Comparison of ENCODE assay signal across 15 cellular contexts in the genomic region with DNA sequence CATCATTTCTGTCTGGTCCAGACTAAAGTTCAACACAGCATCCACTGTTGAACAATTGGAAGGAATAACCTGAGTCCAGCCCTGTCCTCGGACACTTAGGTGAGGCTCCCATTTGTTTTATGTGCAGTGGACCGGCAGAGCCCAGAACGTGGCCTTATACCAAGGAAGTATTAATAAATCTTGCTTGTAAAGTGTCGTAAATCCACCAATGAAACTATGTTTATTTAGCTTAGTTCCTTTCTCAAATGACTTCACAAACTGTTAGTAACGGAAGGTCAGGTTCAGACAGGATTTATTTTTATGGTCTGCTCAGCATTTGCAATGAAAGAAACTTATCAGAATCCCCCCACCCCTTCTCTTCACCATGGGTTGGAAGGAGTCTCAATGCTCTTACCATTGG.
A peak's percentile ranks its signal among the peaks of the same experiment; 100 is the strongest.
DNase-seq lines count a peak whose midpoint lies in the region; ATAC-seq, FAIRE-seq and TF ChIP-seq lines count a peak whose summit lies in the region.
"Had no signal": no experiment of that assay in that cellular context is flagged by ENCODE, and none has a peak within 500 bp of the region (broad histone marks: within the 10 kb centered on the region; RNA-seq: fewer than 3 reads in every experiment).

No MANE protein-coding gene starts in this region.

- FAIRE-seq in GM12892 (lab: Jason Lieb, UNC), result peak; percentile 69
- FAIRE-seq: H54 had no signal

- no peak overlapping the region for H2AK9ac ChIP-seq in IMR-90 (replicated peaks; ENCODE audit: low read depth, low read length, poor library complexity)

- no peak overlapping the region for H3K56ac ChIP-seq in IMR-90 (ENCODE audit: extremely low read depth, insufficient read depth, low read length)

- no peak overlapping the region for H2AK5ac ChIP-seq in IMR-90 (ENCODE audit: low read depth, low read length)

- no peak overlapping the region for H3K23ac ChIP-seq in IMR-90 (ENCODE audit: low read depth, low read length)

- DNase-seq in GM12892 (ENCODE audit: insufficient read length), result no peak
- DNase-seq in IMR-90, result no peak
- DNase-seq in left kidney (ENCODE audit: low read depth, low spot score), result peak; percentile 70
- no peak for DNase-seq in prostate gland (ENCODE audit: low spot score)
- DNase-seq in stomach, result no peak
- DNase-seq: 8988T; AML-193; CD8-positive, alpha-beta memory T cell; DMS53; GF-D8 had no signal

- no peak overlapping the region for H3K4me3 ChIP-seq in IMR-90 (ENCODE audit: insufficient read depth, low read depth, low read length)
- H3K4me3 ChIP-seq in prostate gland, result no peak overlapping the region
- no peak overlapping the region for H3K4me3 ChIP-seq in stomach
- H3K4me3 ChIP-seq: BLaER1 had no signal

- peaks cover 8% of the 10 kb centered on the region for H3K4me1 ChIP-seq in IMR-90 (ENCODE audit: control insufficient read depth, insufficient read depth, low read length)
- H3K4me1 ChIP-seq in prostate gland (replicated peaks), result peaks cover 5% of the 10 kb centered on the region
- peaks cover 0 to 14% (median 0%) of the 10 kb centered on the region in 4 donors for H3K4me1 ChIP-seq in stomach
- H3K4me1 ChIP-seq: BLaER1 had no signal

- no peak for TF ChIP-seq EP300 in stomach (IDR thresholded peaks at IDR 0.05)

- WGBS in IMR-90 (ENCODE audit: extremely low coverage in 2 of 2, insufficient read length in 1 of 2), 2 experiments, result no CpG with 5 or more reads among the region's 5 CpGs
- WGBS in prostate gland, result 8% methylated on average over 5 of the region's 5 CpGs
- WGBS in stomach, 5 donors, result 70 to 79% (median 75%) methylated on average over 5 of the region's 5 CpGs

- no peak overlapping the region for H4K5ac ChIP-seq in IMR-90 (ENCODE audit: low read depth, low read length)

- H3K9ac ChIP-seq in IMR-90 (ENCODE audit: low read depth, low read length), result no peak overlapping the region
- H3K9ac ChIP-seq: BLaER1 had no signal

- TF ChIP-seq CTCF in IMR-90 (conservative IDR thresholded peaks at IDR 0.05; ENCODE audit: low read depth, low read length) (no peak), prostate gland (IDR thresholded peaks at IDR 0.05) (no peak), stomach (IDR thresholded peaks at IDR 0.05) (no peak)

- no peak overlapping the region for H4K8ac ChIP-seq in IMR-90 (ENCODE audit: low read depth in 2 of 2, low read length in 2 of 2)

- intact Hi-C loops in IMR-90 (cut with micrococcal nuclease) (no loop called here), prostate gland (cut with DNase I) (no loop called here), stomach (cut with DNase I; ENCODE audit: low total_unique reads) (no loop called here)

- H3K9me1 ChIP-seq in IMR-90 (ENCODE audit: insufficient read depth, low read length), result no peaks in the 10 kb centered on the region

- TF ChIP-seq POLR2A in GM12892 (IDR thresholded peaks at IDR 0.05; ENCODE audit: low read depth, low read length) (no peak), IMR-90 (IDR thresholded peaks at IDR 0.05; ENCODE audit: low read depth, low read length) (no peak), prostate gland (IDR thresholded peaks at IDR 0.05) (no peak), stomach (IDR thresholded peaks at IDR 0.05) (no peak)

- H3K18ac ChIP-seq in IMR-90 (ENCODE audit: low read depth, low read length), result peak overlapping the region; percentile 81; the same call in 1 of the 2 replicates

- POLR2A ChIA-PET in IMR-90 (lab: Charles Lee; ENCODE audit: unreplicated experiment), result no interaction called here

- H3K27ac ChIP-seq in IMR-90 (ENCODE audit: insufficient read depth, low read length) (no peak overlapping the region), prostate gland (peak overlapping the region; percentile 48 to 56), stomach (no peak overlapping the region)
- H3K27ac ChIP-seq: BLaER1 had no signal

- peak overlapping the region; percentile 46 for H3K14ac ChIP-seq in IMR-90 (replicated peaks; ENCODE audit: low read depth, low read length)

- no peaks in the 10 kb centered on the region for H3K9me3 ChIP-seq in IMR-90 (ENCODE audit: control insufficient read depth, insufficient read depth, low read length)
- no peaks in the 10 kb centered on the region for H3K9me3 ChIP-seq in prostate gland
- H3K9me3 ChIP-seq in stomach, result peaks cover 0 to 4% (median 0%) of the 10 kb centered on the region in 4 donors
- H3K9me3 ChIP-seq: BLaER1 had no signal

- no peaks in the 10 kb centered on the region for H4K20me1 ChIP-seq in IMR-90 (ENCODE audit: insufficient read depth, low read length)
- H4K20me1 ChIP-seq: BLaER1 had no signal

- no peaks in the 10 kb centered on the region for H3K27me3 ChIP-seq in IMR-90 (ENCODE audit: control insufficient read depth, insufficient read depth, low read length)
- no peaks in the 10 kb centered on the region for H3K27me3 ChIP-seq in prostate gland (replicated peaks; ENCODE audit: insufficient read depth)
- no peaks in the 10 kb centered on the region for H3K27me3 ChIP-seq in stomach
- H3K27me3 ChIP-seq: BLaER1 had no signal

- no peak overlapping the region; the same call in 1 of the 2 replicates for H2BK20ac ChIP-seq in IMR-90 (ENCODE audit: low read depth, low read length)

- TF ChIP-seq RAD21 in IMR-90 (IDR thresholded peaks at IDR 0.05; ENCODE audit: low read length), result no peak

- no peak for ATAC-seq in IMR-90 (ENCODE audit: low read depth)
- no peak for ATAC-seq in GM18861 (IDR thresholded peaks at IDR 0.05; ENCODE audit: unreplicated experiment)
- no peak for ATAC-seq in SK-N-SH treated with all-trans-retinoic acid at 6 μM for 48 hours
- ATAC-seq: HCT116 had no signal

- in situ Hi-C loops in IMR-90 (cut with MboI; ENCODE audit: low sequenced_read_pairs), result no loop called here

- H3K79me1 ChIP-seq in IMR-90 (ENCODE audit: low read depth in 1 of 2, low read length in 2 of 2), result no peaks in the 10 kb centered on the region

- H3K4me2 ChIP-seq in IMR-90 (ENCODE audit: low read depth, low read length), result no peak overlapping the region
- H3K4me2 ChIP-seq: BLaER1 had no signal

- no TSS peak for BruUV-seq in IMR-90 (replicated peaks; lab: Mats Ljungman, UMichigan)

- H2BK15ac ChIP-seq in IMR-90 (ENCODE audit: low read depth, low read length), result peak overlapping the region; percentile 50; the same call in 1 of the 3 replicates

- no peak overlapping the region for H3K4ac ChIP-seq in IMR-90 (ENCODE audit: low read depth, low read length)

- no peak overlapping the region for H2BK5ac ChIP-seq in IMR-90 (ENCODE audit: low read depth, low read length, poor library complexity, severe bottlenecking)

- H2BK120ac ChIP-seq in IMR-90 (ENCODE audit: low read depth, low read length), result 0 out of 2 replicates have a peak overlapping the region, but pooled peaks have one; percentile 3

- H2AFZ ChIP-seq in IMR-90 (replicated peaks; ENCODE audit: low read length, poor library complexity), result no peak overlapping the region

- H3K36me3 ChIP-seq in IMR-90 (ENCODE audit: control insufficient read depth, insufficient read depth, low read length) (no peaks in the 10 kb centered on the region), prostate gland (no peaks in the 10 kb centered on the region), stomach (no peaks in the 10 kb centered on the region)
- H3K36me3 ChIP-seq: BLaER1 had no signal

- CTCF ChIA-PET in IMR-90 (lab: Yijun Ruan, JAX), result no interaction called here

- no peak overlapping the region; the same call in 1 of the 2 replicates for H4K91ac ChIP-seq in IMR-90 (ENCODE audit: insufficient read depth, low read depth, low read length)

- dilution Hi-C loops in IMR-90 (cut with HindIII; ENCODE audit: low sequenced_read_pairs, unreplicated experiment), result no loop called here

TF ChIP-seq in IMR-90, 13 proteins besides CTCF, POLR2A, EP300 and RAD21:
- TF ChIP-seq FOS (IDR thresholded peaks at IDR 0.05; ENCODE audit: low read depth, low read length), result no peak
- TF ChIP-seq NFE2L2 (IDR thresholded peaks at IDR 0.05; ENCODE audit: low read depth, low read length), result no peak

TF ChIP-seq in SK-N-SH treated with all-trans-retinoic acid at 6 μM for 48 hours, 23 proteins besides CTCF, POLR2A, EP300 and RAD21:
- TF ChIP-seq ARNTL (CRISPR knock-in tag; IDR thresholded peaks at IDR 0.05; ENCODE audit: borderline replicate concordance, low read depth) (no peak), ZNF70 (CRISPR knock-in tag; IDR thresholded peaks at IDR 0.05) (no peak), SNAI2 (CRISPR knock-in tag; IDR thresholded peaks at IDR 0.05) (no peak), PPARA (CRISPR knock-in tag; IDR thresholded peaks at IDR 0.05; ENCODE audit: borderline replicate concordance) (no peak), GLIS3 (CRISPR knock-in tag; IDR thresholded peaks at IDR 0.05) (no peak)

Comparison
In these comparisons a context has a peak if more than half of its experiments do, and no peak if none do; other contexts are left out.
1. H3K27ac ChIP-seq: peak in prostate gland (2 of 2); none in IMR-90 (single experiment) and stomach (0 of 5).